Comparison of ENCODE assay signal across 3 cellular contexts in the genomic region with DNA sequence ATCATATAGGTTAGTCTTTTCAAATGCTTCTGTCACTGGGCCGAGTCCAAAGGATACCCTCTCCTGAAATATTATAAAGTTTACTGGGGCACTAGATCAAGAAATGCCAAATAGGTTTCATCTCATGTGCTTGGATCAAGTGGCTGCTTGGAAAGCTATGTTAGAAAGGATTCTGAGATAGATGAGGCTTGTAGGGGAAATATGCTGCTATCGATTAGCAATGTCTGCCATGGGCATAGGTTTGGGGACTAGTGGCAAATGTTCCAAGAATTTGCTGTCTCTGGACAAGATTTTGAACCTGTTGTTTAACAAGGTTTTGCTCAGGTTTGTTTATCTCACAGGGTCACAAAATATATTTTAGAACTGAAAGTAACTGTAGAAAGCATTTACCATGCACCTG.
TF ChIP-seq lines count a peak whose summit lies in the region.

No MANE protein-coding gene starts in this region.

TF ChIP-seq in HEK293, 187 proteins besides CTCF, POLR2A, EP300 and RAD21 (continues in another document):
- TF ChIP-seq ZNF350 (tag by site-specific recombination; IDR thresholded peaks at IDR 0.05) (no peak), KLF9 (tag by site-specific recombination; IDR thresholded peaks at IDR 0.05; ENCODE audit: low read depth) (no peak), ZNF670 (tag by site-specific recombination; IDR thresholded peaks at IDR 0.05; ENCODE audit: low read depth) (no peak), PRDM6 (tag by site-specific recombination; IDR thresholded peaks at IDR 0.05) (no peak), ZNF133 (tag by site-specific recombination; IDR thresholded peaks at IDR 0.05) (no peak), SCRT1 (tag by site-specific recombination; IDR thresholded peaks at IDR 0.05; ENCODE audit: borderline replicate concordance) (no peak), ZNF521 (tag by site-specific recombination; IDR thresholded peaks at IDR 0.05) (no peak), ZNF341 (tag by site-specific recombination; IDR thresholded peaks at IDR 0.05; ENCODE audit: low read depth) (no peak), SP3 (tag by site-specific recombination; IDR thresholded peaks at IDR 0.05) (no peak), ZBTB17 (tag by site-specific recombination; IDR thresholded peaks at IDR 0.05) (peak; percentile 59)
- TF ChIP-seq, protein P1, sequence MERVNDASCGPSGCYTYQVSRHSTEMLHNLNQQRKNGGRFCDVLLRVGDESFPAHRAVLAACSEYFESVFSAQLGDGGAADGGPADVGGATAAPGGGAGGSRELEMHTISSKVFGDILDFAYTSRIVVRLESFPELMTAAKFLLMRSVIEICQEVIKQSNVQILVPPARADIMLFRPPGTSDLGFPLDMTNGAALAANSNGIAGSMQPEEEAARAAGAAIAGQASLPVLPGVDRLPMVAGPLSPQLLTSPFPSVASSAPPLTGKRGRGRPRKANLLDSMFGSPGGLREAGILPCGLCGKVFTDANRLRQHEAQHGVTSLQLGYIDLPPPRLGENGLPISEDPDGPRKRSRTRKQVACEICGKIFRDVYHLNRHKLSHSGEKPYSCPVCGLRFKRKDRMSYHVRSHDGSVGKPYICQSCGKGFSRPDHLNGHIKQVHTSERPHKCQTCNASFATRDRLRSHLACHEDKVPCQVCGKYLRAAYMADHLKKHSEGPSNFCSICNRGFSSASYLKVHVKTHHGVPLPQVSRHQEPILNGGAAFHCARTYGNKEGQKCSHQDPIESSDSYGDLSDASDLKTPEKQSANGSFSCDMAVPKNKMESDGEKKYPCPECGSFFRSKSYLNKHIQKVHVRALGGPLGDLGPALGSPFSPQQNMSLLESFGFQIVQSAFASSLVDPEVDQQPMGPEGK (tag by site-specific recombination; IDR thresholded peaks at IDR 0.05), result no peak
- TF ChIP-seq, protein P2, sequence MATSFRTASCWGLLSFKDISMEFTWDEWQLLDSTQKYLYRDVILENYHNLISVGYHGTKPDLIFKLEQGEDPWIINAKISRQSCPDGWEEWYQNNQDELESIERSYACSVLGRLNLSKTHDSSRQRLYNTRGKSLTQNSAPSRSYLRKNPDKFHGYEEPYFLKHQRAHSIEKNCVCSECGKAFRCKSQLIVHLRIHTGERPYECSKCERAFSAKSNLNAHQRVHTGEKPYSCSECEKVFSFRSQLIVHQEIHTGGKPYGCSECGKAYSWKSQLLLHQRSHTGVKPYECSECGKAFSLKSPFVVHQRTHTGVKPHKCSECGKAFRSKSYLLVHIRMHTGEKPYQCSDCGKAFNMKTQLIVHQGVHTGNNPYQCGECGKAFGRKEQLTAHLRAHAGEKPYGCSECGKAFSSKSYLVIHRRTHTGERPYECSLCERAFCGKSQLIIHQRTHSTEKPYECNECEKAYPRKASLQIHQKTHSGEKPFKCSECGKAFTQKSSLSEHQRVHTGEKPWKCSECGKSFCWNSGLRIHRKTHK (tag by site-specific recombination; IDR thresholded peaks at IDR 0.05), result no peak

TF ChIP-seq in K562, 482 proteins besides CTCF, POLR2A, EP300 and RAD21 (continues in another document):
- no peak for TF ChIP-seq PRPF4 (IDR thresholded peaks at IDR 0.05; ENCODE audit: insufficient read depth, low read depth, low read length, poor library complexity, severe bottlenecking)
- no peak for TF ChIP-seq MYNN (IDR thresholded peaks at IDR 0.05)
- TF ChIP-seq MYNN (CRISPR knock-in tag; IDR thresholded peaks at IDR 0.05), result no peak
- TF ChIP-seq, protein P3, sequence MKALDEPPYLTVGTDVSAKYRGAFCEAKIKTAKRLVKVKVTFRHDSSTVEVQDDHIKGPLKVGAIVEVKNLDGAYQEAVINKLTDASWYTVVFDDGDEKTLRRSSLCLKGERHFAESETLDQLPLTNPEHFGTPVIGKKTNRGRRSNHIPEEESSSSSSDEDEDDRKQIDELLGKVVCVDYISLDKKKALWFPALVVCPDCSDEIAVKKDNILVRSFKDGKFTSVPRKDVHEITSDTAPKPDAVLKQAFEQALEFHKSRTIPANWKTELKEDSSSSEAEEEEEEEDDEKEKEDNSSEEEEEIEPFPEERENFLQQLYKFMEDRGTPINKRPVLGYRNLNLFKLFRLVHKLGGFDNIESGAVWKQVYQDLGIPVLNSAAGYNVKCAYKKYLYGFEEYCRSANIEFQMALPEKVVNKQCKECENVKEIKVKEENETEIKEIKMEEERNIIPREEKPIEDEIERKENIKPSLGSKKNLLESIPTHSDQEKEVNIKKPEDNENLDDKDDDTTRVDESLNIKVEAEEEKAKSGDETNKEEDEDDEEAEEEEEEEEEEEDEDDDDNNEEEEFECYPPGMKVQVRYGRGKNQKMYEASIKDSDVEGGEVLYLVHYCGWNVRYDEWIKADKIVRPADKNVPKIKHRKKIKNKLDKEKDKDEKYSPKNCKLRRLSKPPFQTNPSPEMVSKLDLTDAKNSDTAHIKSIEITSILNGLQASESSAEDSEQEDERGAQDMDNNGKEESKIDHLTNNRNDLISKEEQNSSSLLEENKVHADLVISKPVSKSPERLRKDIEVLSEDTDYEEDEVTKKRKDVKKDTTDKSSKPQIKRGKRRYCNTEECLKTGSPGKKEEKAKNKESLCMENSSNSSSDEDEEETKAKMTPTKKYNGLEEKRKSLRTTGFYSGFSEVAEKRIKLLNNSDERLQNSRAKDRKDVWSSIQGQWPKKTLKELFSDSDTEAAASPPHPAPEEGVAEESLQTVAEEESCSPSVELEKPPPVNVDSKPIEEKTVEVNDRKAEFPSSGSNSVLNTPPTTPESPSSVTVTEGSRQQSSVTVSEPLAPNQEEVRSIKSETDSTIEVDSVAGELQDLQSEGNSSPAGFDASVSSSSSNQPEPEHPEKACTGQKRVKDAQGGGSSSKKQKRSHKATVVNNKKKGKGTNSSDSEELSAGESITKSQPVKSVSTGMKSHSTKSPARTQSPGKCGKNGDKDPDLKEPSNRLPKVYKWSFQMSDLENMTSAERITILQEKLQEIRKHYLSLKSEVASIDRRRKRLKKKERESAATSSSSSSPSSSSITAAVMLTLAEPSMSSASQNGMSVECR (CRISPR knock-in tag; IDR thresholded peaks at IDR 0.05), result no peak
- TF ChIP-seq C11orf30 (IDR thresholded peaks at IDR 0.05; ENCODE audit: low read depth), result no peak
- TF ChIP-seq HMG20A (CRISPR knock-in tag; conservative IDR thresholded peaks at IDR 0.05), result no peak
- no peak for TF ChIP-seq ZNF583 (CRISPR knock-in tag; IDR thresholded peaks at IDR 0.05)
- peak in 1 of 2 experiments; percentile 51; a peak in 1 of 4 replicates for TF ChIP-seq MLLT1 (IDR thresholded peaks at IDR 0.05)
- no peak for TF ChIP-seq PML (IDR thresholded peaks at IDR 0.05; ENCODE audit: low read length)
- TF ChIP-seq ELK1 (CRISPR knock-in tag; IDR thresholded peaks at IDR 0.05), result no peak
- peak; percentile 90 for TF ChIP-seq ZBTB17 (CRISPR knock-in tag; IDR thresholded peaks at IDR 0.05)
- TF ChIP-seq E2F1 (CRISPR knock-in tag; IDR thresholded peaks at IDR 0.05), result no peak
- TF ChIP-seq SP2 (IDR thresholded peaks at IDR 0.05; ENCODE audit: extremely low read depth, low read depth, low read length, poor library complexity, severe bottlenecking), result no peak
- TF ChIP-seq DDX20 (tag; IDR thresholded peaks at IDR 0.05; ENCODE audit: low read depth), result no peak
- peak; percentile 83 for TF ChIP-seq ZNF23 (CRISPR knock-in tag; IDR thresholded peaks at IDR 0.05)

TF ChIP-seq in H1, 55 proteins besides CTCF, POLR2A, EP300 and RAD21:
- TF ChIP-seq KDM1A (IDR thresholded peaks at IDR 0.05; ENCODE audit: borderline replicate concordance, low read length), result no peak
- peak; percentile 10; the same call in 1 of the 2 replicates for TF ChIP-seq SRF (IDR thresholded peaks at IDR 0.05; ENCODE audit: low read depth, low read length)
- TF ChIP-seq CHD1 (IDR thresholded peaks at IDR 0.05; ENCODE audit: low read depth, low read length), result no peak
TF ChIP-seq in H1: peak in this region for 1.
